Comparison of ENCODE assay signal across 21 cellular contexts in the genomic region with DNA sequence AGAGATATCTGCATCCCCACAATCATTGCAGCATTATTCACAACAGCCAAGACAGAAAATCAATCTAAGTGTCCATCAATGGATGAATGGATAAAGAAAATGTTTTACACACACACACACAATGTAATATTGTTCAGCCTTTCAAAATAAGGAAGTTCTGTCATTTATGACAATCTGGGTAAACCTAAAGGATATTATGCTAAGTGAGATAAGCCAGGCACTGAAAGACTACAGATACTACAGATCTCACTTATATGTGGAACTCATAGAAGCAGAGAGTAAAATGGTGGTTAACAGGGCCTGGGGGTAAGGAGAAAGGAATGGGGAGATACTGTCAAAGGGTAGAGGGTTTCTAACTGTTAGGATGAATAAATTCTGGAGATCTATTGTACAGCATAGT.
"Had no signal": no experiment of that assay in that cellular context is flagged by ENCODE, and none has a peak within 500 bp of the region (broad histone marks: within the 10 kb centered on the region; RNA-seq: fewer than 3 reads in every experiment).

No MANE protein-coding gene starts in this region.

- ATAC-seq: left cardiac atrium; left ventricle myocardium superior; naive thymus-derived CD8-positive, alpha-beta T cell; sciatic nerve; stimulated activated memory B cell treated with anti-CD40 and anti-IgM and Interleukin-4, amounts not matched to agents 10 μg/mL and 1 μg/mL and 100 μg/mL, for 72 hours; stimulated activated naive CD8-positive, alpha-beta T cell treated with anti-CD3 and anti-CD28 coated beads, Interleukin-15, amount 100 ng/mL, for 72 hours; upper lobe of right lung had no signal

- FAIRE-seq: kidney had no signal

- H3K9me3 Mint-ChIP-seq: stimulated activated memory B cell treated with anti-CD40 and anti-IgM and Interleukin-4, amounts not matched to agents 10 μg/mL and 1 μg/mL and 100 μg/mL, for 72 hours had no signal

- H3K27me3 Mint-ChIP-seq: naive thymus-derived CD8-positive, alpha-beta T cell; stimulated activated memory B cell treated with anti-CD40 and anti-IgM and Interleukin-4, amounts not matched to agents 10 μg/mL and 1 μg/mL and 100 μg/mL, for 72 hours; stimulated activated naive CD8-positive, alpha-beta T cell treated with anti-CD3 and anti-CD28 coated beads, Interleukin-15, amount 100 ng/mL, for 72 hours had no signal

- DNase-seq: effector CD4-positive, alpha-beta T cell; foreskin melanocyte; head of caudate nucleus; kidney; left cardiac atrium; left ventricle myocardium superior; naive thymus-derived CD8-positive, alpha-beta T cell; posterior cingulate gyrus; spleen; stimulated activated CD4-positive, alpha-beta T cell treated with anti-CD3 and anti-CD28 coated beads, Interleukin-15, amount 100 ng/mL, for 24 hours; stimulated activated CD4-positive, alpha-beta T cell treated with anti-CD3 and anti-CD28 coated beads, Interleukin-1b, Interleukin-23, amount 100 ng/mL, for 48 hours; stimulated activated CD4-positive, alpha-beta T cell treated with anti-CD3 and anti-CD28 coated beads, Interleukin-4, amount 100 ng/mL, for 24 hours; stimulated activated naive CD8-positive, alpha-beta T cell treated with anti-CD3 and anti-CD28 coated beads, Interleukin-15, amount 100 ng/mL, for 72 hours; testis; upper lobe of right lung had no signal

- H3K36me3 Mint-ChIP-seq: naive thymus-derived CD8-positive, alpha-beta T cell; stimulated activated memory B cell treated with anti-CD40 and anti-IgM and Interleukin-4, amounts not matched to agents 10 μg/mL and 1 μg/mL and 100 μg/mL, for 72 hours had no signal

- H3K27ac Mint-ChIP-seq: naive thymus-derived CD8-positive, alpha-beta T cell; stimulated activated memory B cell treated with anti-CD40 and anti-IgM and Interleukin-4, amounts not matched to agents 10 μg/mL and 1 μg/mL and 100 μg/mL, for 72 hours; stimulated activated naive CD8-positive, alpha-beta T cell treated with anti-CD3 and anti-CD28 coated beads, Interleukin-15, amount 100 ng/mL, for 72 hours had no signal

- H3K4me3 ChIP-seq: hepatocyte, lung, spleen, testis, tibial nerve, upper lobe of right lung, vagina had no signal

- H3K4me3 Mint-ChIP-seq: naive thymus-derived CD8-positive, alpha-beta T cell; stimulated activated memory B cell treated with anti-CD40 and anti-IgM and Interleukin-4, amounts not matched to agents 10 μg/mL and 1 μg/mL and 100 μg/mL, for 72 hours; stimulated activated naive CD8-positive, alpha-beta T cell treated with anti-CD3 and anti-CD28 coated beads, Interleukin-15, amount 100 ng/mL, for 72 hours had no signal
